ENCODE assay signal across 9 cellular contexts in genomic region chr19:29967623-29968022, GRCh38. TPM values are rescaled to one million over a fixed set of nuclear protein-coding genes. Genes with fewer than 3 reads are reported as not detected.
DNase-seq lines count a peak whose midpoint lies in the region; ATAC-seq and TF ChIP-seq lines count a peak whose summit lies in the region.
"Had no signal": no experiment of that assay in that cellular context is flagged by ENCODE, and none has a peak within 500 bp of the region (broad histone marks: within the 10 kb centered on the region; RNA-seq: fewer than 3 reads in every experiment).

No MANE protein-coding gene starts in this region.

- H3K4me3 Mint-ChIP-seq in chondrocyte (ENCODE audit: unreplicated experiment) (no peak overlapping the region), osteocyte (ENCODE audit: unreplicated experiment) (no peak overlapping the region)
- no peak overlapping the region for H3K4me3 Mint-ChIP-seq in activated CD4-positive, alpha-beta T cell treated with anti-CD3 and anti-CD28 coated beads, Interleukin-2, amount 10 ng/mL, durations not matched to agents 7 days and 5 days

- H3K27me3 Mint-ChIP-seq in chondrocyte (ENCODE audit: low read depth): no peaks in the 10 kb centered on the region
- H3K27me3 Mint-ChIP-seq in osteocyte (ENCODE audit: unreplicated experiment): no peaks in the 10 kb centered on the region
- no peaks in the 10 kb centered on the region for H3K27me3 Mint-ChIP-seq in activated CD4-positive, alpha-beta T cell treated with anti-CD3 and anti-CD28 coated beads, Interleukin-2, amount 10 ng/mL, durations not matched to agents 7 days and 5 days

- H3K36me3 Mint-ChIP-seq in chondrocyte (ENCODE audit: low read depth) (no peaks in the 10 kb centered on the region), osteocyte (ENCODE audit: unreplicated experiment) (no peaks in the 10 kb centered on the region)
- peaks cover 2% of the 10 kb centered on the region for H3K36me3 Mint-ChIP-seq in activated CD4-positive, alpha-beta T cell treated with anti-CD3 and anti-CD28 coated beads, Interleukin-2, amount 10 ng/mL, durations not matched to agents 7 days and 5 days (ENCODE audit: low read depth)

- TF ChIP-seq CTCF in chondrocyte (IDR thresholded peaks at IDR 0.05): no peak
- no peak for TF ChIP-seq CTCF in osteocyte (IDR thresholded peaks at IDR 0.05)

- ATAC-seq in HG02973 (IDR thresholded peaks at IDR 0.05; ENCODE audit: unreplicated experiment): no peak

- peak overlapping the region; percentile 86 for H3K27ac Mint-ChIP-seq in chondrocyte (ENCODE audit: unreplicated experiment)
- H3K27ac Mint-ChIP-seq in osteocyte (ENCODE audit: unreplicated experiment): peak overlapping the region; percentile 14
- no peak overlapping the region for H3K27ac Mint-ChIP-seq in activated CD4-positive, alpha-beta T cell treated with anti-CD3 and anti-CD28 coated beads, Interleukin-2, amount 10 ng/mL, durations not matched to agents 7 days and 5 days

- CTCF ChIA-PET in activated CD4-positive, alpha-beta T cell treated with anti-CD3 and anti-CD28 coated beads, Interleukin-2, amount 10 ng/mL, durations not matched to agents 7 days and 5 days (lab: Charles Lee): no interaction called here

- no peaks in the 10 kb centered on the region for H3K9me3 Mint-ChIP-seq in chondrocyte (ENCODE audit: low read depth)
- no peaks in the 10 kb centered on the region for H3K9me3 Mint-ChIP-seq in osteocyte (ENCODE audit: unreplicated experiment)
- H3K9me3 Mint-ChIP-seq in activated CD4-positive, alpha-beta T cell treated with anti-CD3 and anti-CD28 coated beads, Interleukin-2, amount 10 ng/mL, durations not matched to agents 7 days and 5 days: no peaks in the 10 kb centered on the region

- POLR2A ChIA-PET in activated CD4-positive, alpha-beta T cell treated with anti-CD3 and anti-CD28 coated beads, Interleukin-2, amount 10 ng/mL, durations not matched to agents 7 days and 5 days (lab: Charles Lee): no interaction called here

- DNase-seq in NCI-H2171 treated with DMSO at 0.1 percent for 48 hours (lab: John Stamatoyannopoulos, UW) (peak; percentile 34), NCI-H2171 (lab: John Stamatoyannopoulos, UW) (no peak), NCI-H82 treated with DMSO at 0.1 percent for 48 hours (lab: John Stamatoyannopoulos, UW; ENCODE audit: unreplicated experiment) (peak; percentile 33), chondrocyte (ENCODE audit: low spot score) (no peak), osteocyte (ENCODE audit: extremely low spot score, unreplicated experiment) (no peak), NCI-H526 treated with DMSO at 0.1 percent for 48 hours (lab: John Stamatoyannopoulos, UW) (no peak)
- DNase-seq in activated CD4-positive, alpha-beta T cell treated with anti-CD3 and anti-CD28 coated beads, Interleukin-2, amount 10 ng/mL, durations not matched to agents 7 days and 5 days: no peak
- DNase-seq: NCI-H146 had no signal

- H3K4me1 Mint-ChIP-seq in chondrocyte (ENCODE audit: low read depth): peaks cover 61% of the 10 kb centered on the region
- peaks cover 56% of the 10 kb centered on the region for H3K4me1 Mint-ChIP-seq in osteocyte (ENCODE audit: unreplicated experiment)
- H3K4me1 Mint-ChIP-seq in activated CD4-positive, alpha-beta T cell treated with anti-CD3 and anti-CD28 coated beads, Interleukin-2, amount 10 ng/mL, durations not matched to agents 7 days and 5 days: peaks cover 43% of the 10 kb centered on the region

RNA-seq across cellular contexts. Expression of gene URI1, which starts 25.6 kb away (rescaled TPM):
- total RNA-seq in chondrocyte (42.0 to 50.4 TPM (median 49.4 TPM) in 3 replicates), osteocyte (43.7 and 45.1 TPM in 2 replicates)
- 10 to 100 TPM; 54.8 to 54.9 TPM for total RNA-seq in activated CD4-positive, alpha-beta T cell treated with anti-CD3 and anti-CD28 coated beads, Interleukin-2, amount 10 ng/mL, durations not matched to agents 7 days and 5 days

Comparison
In these comparisons a context has a peak if more than half of its experiments do, and no peak if none do; other contexts are left out.
1. DNase-seq: peak in NCI-H2171 treated with DMSO at 0.1 percent for 48 hours (single experiment) and NCI-H82 treated with DMSO at 0.1 percent for 48 hours (single experiment); none in NCI-H2171 (single experiment), chondrocyte (single experiment), osteocyte (single experiment), activated CD4-positive, alpha-beta T cell treated with anti-CD3 and anti-CD28 coated beads, Interleukin-2, amount 10 ng/mL, durations not matched to agents 7 days and 5 days (single experiment) and NCI-H526 treated with DMSO at 0.1 percent for 48 hours (single experiment).